Comparison of ENCODE assay signal across 9 cellular contexts in the genomic region with DNA sequence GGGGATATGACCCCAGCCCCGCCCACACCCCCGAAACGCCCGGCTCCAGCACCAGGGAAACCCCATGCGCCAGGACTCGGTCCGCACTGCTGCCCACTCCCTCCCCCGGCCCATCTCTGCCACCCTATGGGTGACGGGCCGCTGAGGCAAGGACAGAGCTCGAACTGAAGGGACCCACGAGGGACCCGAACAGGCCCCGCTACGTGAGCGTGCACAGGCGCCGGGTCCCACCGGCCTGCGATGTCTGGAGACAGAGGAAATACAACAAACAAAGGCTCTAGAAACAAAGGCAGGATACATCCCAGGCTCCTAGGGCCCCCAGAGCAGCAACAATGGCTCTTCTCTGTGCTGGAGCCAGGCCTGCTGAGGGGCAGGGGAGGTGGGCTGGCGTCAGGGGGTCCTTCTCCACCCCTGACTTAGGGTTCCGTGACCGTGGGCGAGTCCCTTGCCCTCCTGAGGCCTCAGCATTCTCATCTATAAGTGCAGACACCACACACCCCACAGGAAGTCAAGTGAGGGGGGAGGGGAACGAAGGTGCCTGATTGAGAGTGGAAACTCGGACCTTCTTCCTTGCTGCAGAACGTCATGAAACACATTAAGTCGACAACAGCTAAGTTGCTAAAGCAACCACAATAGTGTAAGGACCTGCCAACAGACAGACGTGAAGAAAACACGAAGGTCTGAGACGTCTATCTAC. TPM values are rescaled to one million over a fixed set of nuclear protein-coding genes. Genes with fewer than 3 reads are reported as not detected.
DNase-seq lines count a peak whose midpoint lies in the region; ATAC-seq and TF ChIP-seq lines count a peak whose summit lies in the region.
"Had no signal": no experiment of that assay in that cellular context is flagged by ENCODE, and none has a peak within 500 bp of the region (broad histone marks: within the 10 kb centered on the region; RNA-seq: fewer than 3 reads in every experiment).

No MANE protein-coding gene starts in this region.

- no peak overlapping the region for H2AFZ ChIP-seq in MM.1S (ENCODE audit: low read length)

- POLR2A ChIA-PET in T-cell (lab: Charles Lee): interaction anchor here in 1 of 2 donors (0.6 kb wide), 1 partner anchor 70 kb away, joined by 3 read pairs; no protein-coding TSS in a partner anchor

- CTCF ChIA-PET in T-cell (lab: Charles Lee): no interaction called here

- H3K9me3 ChIP-seq in MM.1S (replicated peaks; ENCODE audit: insufficient read depth, low read length): no peaks in the 10 kb centered on the region

- H3K36me3 Mint-ChIP-seq in T-cell (peaks cover 11% of the 10 kb centered on the region), mesothelial cell of epicardium (no peaks in the 10 kb centered on the region)
- H3K36me3 Mint-ChIP-seq in activated naive CD4-positive, alpha-beta T cell treated with anti-CD3 and anti-CD28 coated beads, Interleukin-2, amount 50 U/mL, for 72 hours: peaks cover 24 to 25% of the 10 kb centered on the region in 2 donors

- H3K4me3 ChIP-seq in MM.1S (ENCODE audit: low read length): no peak overlapping the region

- H3K9me2 ChIP-seq in MM.1S (replicated peaks; ENCODE audit: insufficient read depth, low read length): no peaks in the 10 kb centered on the region

- H4K20me1 ChIP-seq in MM.1S (ENCODE audit: insufficient read depth, low read length): 0 out of 2 replicates have a peak, but pooled peaks cover 6% of the 10 kb centered on the region

- H3K27ac Mint-ChIP-seq in T-cell: peak overlapping the region; percentile 95 to 99
- peak overlapping the region; percentile 85 to 99 for H3K27ac Mint-ChIP-seq in activated naive CD4-positive, alpha-beta T cell treated with anti-CD3 and anti-CD28 coated beads, Interleukin-2, amount 50 U/mL, for 72 hours
- peak overlapping the region; percentile 34 for H3K27ac Mint-ChIP-seq in mesothelial cell of epicardium

- DNase-seq in T-cell (peak; percentile 54 to 87 (median 79)), mesothelial cell of epicardium (ENCODE audit: low spot score in 2 of 2, unreplicated experiment in 2 of 2) (no peak), substantia nigra (lab: John Stamatoyannopoulos, UW) (peak in 37 of 49 donors; percentile 32 to 82 (median 53)), GM13976 (ENCODE audit: low spot score) (no peak), MM.1S (no peak)
- DNase-seq in activated naive CD4-positive, alpha-beta T cell treated with anti-CD3 and anti-CD28 coated beads, Interleukin-2, amount 50 U/mL, for 72 hours (ENCODE audit: low spot score in 2 of 2): no peak
- DNase-seq: foreskin melanocyte had no signal

- in situ Hi-C loops in GM13976 (cut with MboI; ENCODE audit: low sequenced_read_pairs, unreplicated experiment): no loop called here

- peak overlapping the region; percentile 94 to 99 (median 97) for H3K4me3 Mint-ChIP-seq in T-cell
- peak overlapping the region; percentile 95 for H3K4me3 Mint-ChIP-seq in mesothelial cell of epicardium

- H3K4me2 ChIP-seq in MM.1S (ENCODE audit: low read depth, low read length): no peak overlapping the region

- TF ChIP-seq CTCF in mesothelial cell of epicardium (IDR thresholded peaks at IDR 0.05; ENCODE audit: unreplicated experiment) (no peak), GM13976 (IDR thresholded peaks at IDR 0.05; ENCODE audit: borderline replicate concordance, control extremely low read depth, extremely low read depth, insufficient read depth, missing control alignments) (no peak), MM.1S (IDR thresholded peaks at IDR 0.05; ENCODE audit: low read length) (no peak)

- H3K4me1 ChIP-seq in MM.1S (ENCODE audit: low read length): peaks cover 10% of the 10 kb centered on the region

- H3F3A ChIP-seq in MM.1S (ENCODE audit: insufficient read depth, low read length): no peaks in the 10 kb centered on the region

- peak; percentile 38 to 72 (median 60) for ATAC-seq in T-cell (replicated peaks in 1 of 4)
- peak; percentile 38 to 63 for ATAC-seq in activated naive CD4-positive, alpha-beta T cell treated with anti-CD3 and anti-CD28 coated beads, Interleukin-2, amount 50 U/mL, for 72 hours
- ATAC-seq in HG03097 (IDR thresholded peaks at IDR 0.05; ENCODE audit: low FRiP score, unreplicated experiment): no peak
- ATAC-seq in GM21390 (IDR thresholded peaks at IDR 0.05; ENCODE audit: unreplicated experiment): no peak

- no peaks in the 10 kb centered on the region for H3K36me3 ChIP-seq in MM.1S (replicated peaks; ENCODE audit: insufficient read depth, low read length)

- no peak overlapping the region for H3K9ac ChIP-seq in MM.1S (ENCODE audit: low read length)

- H3K4me1 Mint-ChIP-seq in T-cell (peaks cover 30 to 42% (median 32%) of the 10 kb centered on the region in 3 donors), mesothelial cell of epicardium (peaks cover 32% of the 10 kb centered on the region)

- H3K27me3 Mint-ChIP-seq in T-cell: no peaks in the 10 kb centered on the region
- H3K27me3 Mint-ChIP-seq in mesothelial cell of epicardium (ENCODE audit: low read depth): no peaks in the 10 kb centered on the region

- H3K27ac ChIP-seq in substantia nigra (ENCODE audit: low read depth, low read length, poor library complexity, severe bottlenecking) (peak overlapping the region; percentile 98), MM.1S (ENCODE audit: low read length) (no peak overlapping the region)

- no peaks in the 10 kb centered on the region for H3K9me3 Mint-ChIP-seq in T-cell
- H3K9me3 Mint-ChIP-seq in activated naive CD4-positive, alpha-beta T cell treated with anti-CD3 and anti-CD28 coated beads, Interleukin-2, amount 50 U/mL, for 72 hours: no peaks in the 10 kb centered on the region
- H3K9me3 Mint-ChIP-seq in mesothelial cell of epicardium: no peaks in the 10 kb centered on the region

- H3K79me2 ChIP-seq in MM.1S (ENCODE audit: low read length): peaks cover 46% of the 10 kb centered on the region

- no peaks in the 10 kb centered on the region for H3K27me3 ChIP-seq in MM.1S (replicated peaks; ENCODE audit: insufficient read depth, low read length)

RNA-seq across cellular contexts. Expression of a gene that starts 3.1 kb away (rescaled TPM):
- 100 to 1,000 TPM; 136 to 185 (median 151) TPM for total RNA-seq in T-cell
- 100 to 1,000 TPM; 109 to 110 TPM for total RNA-seq in activated naive CD4-positive, alpha-beta T cell treated with anti-CD3 and anti-CD28 coated beads, Interleukin-2, amount 50 U/mL, for 72 hours
- total RNA-seq in mesothelial cell of epicardium: 59.4 to 67.2 TPM (median 62.0 TPM) in 3 replicates

RNA-seq across cellular contexts. Expression of a gene that starts 18.9 kb away (rescaled TPM):
- total RNA-seq in T-cell (10 to 100 TPM; 29.8 to 61.4 (median 32.7) TPM), mesothelial cell of epicardium (22.0 to 24.1 TPM (median 23.5 TPM) in 3 replicates)
- total RNA-seq in activated naive CD4-positive, alpha-beta T cell treated with anti-CD3 and anti-CD28 coated beads, Interleukin-2, amount 50 U/mL, for 72 hours: 10 to 100 TPM; 20.5 to 22.6 TPM

RNA-seq across cellular contexts. Expression of a gene that starts 23.0 kb away (rescaled TPM):
- total RNA-seq in T-cell (10 to 100 TPM in 1 of 5 donors, 1 to 10 TPM in 4; 6.0 to 16.1 (median 7.7) TPM), mesothelial cell of epicardium (14.2 to 17.2 TPM (median 15.5 TPM) in 3 replicates)
- total RNA-seq in activated naive CD4-positive, alpha-beta T cell treated with anti-CD3 and anti-CD28 coated beads, Interleukin-2, amount 50 U/mL, for 72 hours: 1 to 10 TPM; 8.5 to 10.0 TPM

RNA-seq across cellular contexts. Expression of a gene that starts 23.0 kb away (rescaled TPM):
- total RNA-seq in T-cell (10 to 100 TPM; 24.8 to 49.2 (median 27.5) TPM), mesothelial cell of epicardium (93.5 to 97.7 TPM (median 93.5 TPM) in 3 replicates)
- 10 to 100 TPM; 22.4 to 28.2 TPM for total RNA-seq in activated naive CD4-positive, alpha-beta T cell treated with anti-CD3 and anti-CD28 coated beads, Interleukin-2, amount 50 U/mL, for 72 hours

RNA-seq across cellular contexts. Expression of a gene that starts 34.0 kb away (rescaled TPM):
- total RNA-seq in T-cell (10 to 100 TPM; 68.4 to 97.5 (median 78.7) TPM), mesothelial cell of epicardium (41.6 to 46.6 TPM (median 44.3 TPM) in 3 replicates)
- 10 to 100 TPM; 35.5 to 44.5 TPM for total RNA-seq in activated naive CD4-positive, alpha-beta T cell treated with anti-CD3 and anti-CD28 coated beads, Interleukin-2, amount 50 U/mL, for 72 hours

Comparison
In these comparisons a context has a peak if more than half of its experiments do, and no peak if none do; other contexts are left out.
1. ATAC-seq: peak in T-cell (4 of 4) and activated naive CD4-positive, alpha-beta T cell treated with anti-CD3 and anti-CD28 coated beads, Interleukin-2, amount 50 U/mL, for 72 hours (2 of 2); none in HG03097 (single experiment) and GM21390 (single experiment).
2. DNase-seq: peak in T-cell (34 of 34) and substantia nigra (37 of 49); none in activated naive CD4-positive, alpha-beta T cell treated with anti-CD3 and anti-CD28 coated beads, Interleukin-2, amount 50 U/mL, for 72 hours (0 of 2), mesothelial cell of epicardium (0 of 2), GM13976 (single experiment) and MM.1S (single experiment).
3. H3K27ac Mint-ChIP-seq: peak in every context shown above with its lines; median percentile 97 in T-cell; 92 in activated naive CD4-positive, alpha-beta T cell treated with anti-CD3 and anti-CD28 coated beads, Interleukin-2, amount 50 U/mL, for 72 hours; 34 in mesothelial cell of epicardium.